ENCODE assay signal across 1 cellular context in genomic region chr5:76818844-76819831, GRCh38.
A peak's percentile ranks its signal among the peaks of the same experiment; 100 is the strongest.
TF ChIP-seq lines count a peak whose summit lies in the region.

F2RL1 (plus strand) TSS chr5:76819030; CDS start chr5:76819183, 153 bp downstream.

TF ChIP-seq in HepG2, 621 proteins besides CTCF, POLR2A, EP300 and RAD21 (continued from another document and continues in another):
- no peak for TF ChIP-seq HNF1A (IDR thresholded peaks at IDR 0.05; ENCODE audit: low read depth)
- no peak for TF ChIP-seq HNF1A (CRISPR knock-in tag; IDR thresholded peaks at IDR 0.05; ENCODE audit: borderline replicate concordance)
- no peak for TF ChIP-seq SRSF1 (optimal IDR thresholded peaks at IDR 0.05; ENCODE audit: low read depth, low read length)
- TF ChIP-seq PCBP2 (optimal IDR thresholded peaks at IDR 0.05; ENCODE audit: low read depth, low read length, poor library complexity, severe bottlenecking) = no peak
- peak; percentile 82; the same call in 1 of the 2 replicates for TF ChIP-seq ZNF598 (CRISPR knock-in tag; IDR thresholded peaks at IDR 0.05; ENCODE audit: borderline replicate concordance)
- no peak for TF ChIP-seq TAF15 (IDR thresholded peaks at IDR 0.05; ENCODE audit: low read depth, low read length, poor library complexity, severe bottlenecking)
- 0 out of 2 replicates have a peak, but pooled peaks have one; percentile 21 for TF ChIP-seq IRF2 (CRISPR knock-in tag; IDR thresholded peaks at IDR 0.05)
- no peak for TF ChIP-seq PRDM10 (CRISPR knock-in tag; IDR thresholded peaks at IDR 0.05; ENCODE audit: low read depth)
- no peak for TF ChIP-seq GATAD1 (CRISPR knock-in tag; IDR thresholded peaks at IDR 0.05)
- TF ChIP-seq TERF1 (CRISPR knock-in tag; IDR thresholded peaks at IDR 0.05) = no peak
- TF ChIP-seq MAFG (CRISPR knock-in tag; IDR thresholded peaks at IDR 0.05) = no peak
- peak; percentile 46; the same call in 1 of the 2 replicates for TF ChIP-seq GMEB1 (CRISPR knock-in tag; IDR thresholded peaks at IDR 0.05; ENCODE audit: borderline replicate concordance)
- no peak for TF ChIP-seq ZNF496 (CRISPR knock-in tag; IDR thresholded peaks at IDR 0.05; ENCODE audit: insufficient replicate concordance)
- no peak for TF ChIP-seq ZNF75D (CRISPR knock-in tag; IDR thresholded peaks at IDR 0.05; ENCODE audit: borderline replicate concordance)
- TF ChIP-seq ZSCAN21 (CRISPR knock-in tag; IDR thresholded peaks at IDR 0.05; ENCODE audit: borderline replicate concordance) = peak; percentile 34; the same call in 1 of the 2 replicates
- no peak for TF ChIP-seq SRSF4 (IDR thresholded peaks at IDR 0.05; ENCODE audit: low read depth, low read length, poor library complexity, severe bottlenecking)
- TF ChIP-seq ELF1 (CRISPR knock-in tag; IDR thresholded peaks at IDR 0.05) = 0 out of 2 replicates have a peak, but pooled peaks have one; percentile 20
- TF ChIP-seq ZBTB46 (CRISPR knock-in tag; IDR thresholded peaks at IDR 0.05; ENCODE audit: borderline replicate concordance) = no peak
- no peak for TF ChIP-seq JUND (CRISPR knock-in tag; IDR thresholded peaks at IDR 0.05)
- no peak for TF ChIP-seq CHCHD3 (CRISPR knock-in tag; IDR thresholded peaks at IDR 0.05)
- TF ChIP-seq ARHGAP35 (CRISPR knock-in tag; IDR thresholded peaks at IDR 0.05; ENCODE audit: borderline replicate concordance) = no peak
- TF ChIP-seq MLXIP (CRISPR knock-in tag; IDR thresholded peaks at IDR 0.05; ENCODE audit: borderline replicate concordance) = no peak
- no peak; the same call in 1 of the 2 replicates for TF ChIP-seq ZNF256 (CRISPR knock-in tag; conservative IDR thresholded peaks at IDR 0.05)
- TF ChIP-seq MEF2D (CRISPR knock-in tag; IDR thresholded peaks at IDR 0.05) = no peak
- no peak for TF ChIP-seq ZNF543 (CRISPR knock-in tag; IDR thresholded peaks at IDR 0.05)
- TF ChIP-seq RBFOX2 (IDR thresholded peaks at IDR 0.05; ENCODE audit: low read depth, low read length) = peak; percentile 80
- TF ChIP-seq ZNF362 (CRISPR knock-in tag; IDR thresholded peaks at IDR 0.05; ENCODE audit: borderline replicate concordance) = no peak
- TF ChIP-seq TAF1 (CRISPR knock-in tag; IDR thresholded peaks at IDR 0.05) = peak; percentile 57; the same call in 1 of the 2 replicates
- no peak for TF ChIP-seq DNMT3B (CRISPR knock-in tag; conservative IDR thresholded peaks at IDR 0.05)
- no peak for TF ChIP-seq SIN3B (IDR thresholded peaks at IDR 0.05; ENCODE audit: low read length)
- no peak for TF ChIP-seq SATB2 (CRISPR knock-in tag; IDR thresholded peaks at IDR 0.05)
- TF ChIP-seq RXRA (CRISPR knock-in tag; IDR thresholded peaks at IDR 0.05) = peak; percentile 12; the same call in 1 of the 2 replicates
- no peak for TF ChIP-seq RAD51 (IDR thresholded peaks at IDR 0.05; ENCODE audit: borderline replicate concordance)
- TF ChIP-seq BCLAF1 (IDR thresholded peaks at IDR 0.05) = no peak
- peak; percentile 89 for TF ChIP-seq HNRNPLL (IDR thresholded peaks at IDR 0.05; ENCODE audit: low read depth, low read length, poor library complexity, severe bottlenecking)
- TF ChIP-seq ARNTL (CRISPR knock-in tag; IDR thresholded peaks at IDR 0.05) = no peak
- no peak for TF ChIP-seq TGIF2 (CRISPR knock-in tag; IDR thresholded peaks at IDR 0.05)
- no peak for TF ChIP-seq SOX6 (IDR thresholded peaks at IDR 0.05)
- peak; percentile 41; the same call in 1 of the 2 replicates for TF ChIP-seq SOX6 (CRISPR knock-in tag; IDR thresholded peaks at IDR 0.05)
- TF ChIP-seq ZMYM2 (CRISPR knock-in tag; IDR thresholded peaks at IDR 0.05) = no peak
- TF ChIP-seq ZNF10 (CRISPR knock-in tag; IDR thresholded peaks at IDR 0.05; ENCODE audit: borderline replicate concordance, low read depth) = no peak
- no peak for TF ChIP-seq ZNF740 (CRISPR knock-in tag; IDR thresholded peaks at IDR 0.05)
